9 cellular contexts compared by ENCODE assay signal in the genomic region with DNA sequence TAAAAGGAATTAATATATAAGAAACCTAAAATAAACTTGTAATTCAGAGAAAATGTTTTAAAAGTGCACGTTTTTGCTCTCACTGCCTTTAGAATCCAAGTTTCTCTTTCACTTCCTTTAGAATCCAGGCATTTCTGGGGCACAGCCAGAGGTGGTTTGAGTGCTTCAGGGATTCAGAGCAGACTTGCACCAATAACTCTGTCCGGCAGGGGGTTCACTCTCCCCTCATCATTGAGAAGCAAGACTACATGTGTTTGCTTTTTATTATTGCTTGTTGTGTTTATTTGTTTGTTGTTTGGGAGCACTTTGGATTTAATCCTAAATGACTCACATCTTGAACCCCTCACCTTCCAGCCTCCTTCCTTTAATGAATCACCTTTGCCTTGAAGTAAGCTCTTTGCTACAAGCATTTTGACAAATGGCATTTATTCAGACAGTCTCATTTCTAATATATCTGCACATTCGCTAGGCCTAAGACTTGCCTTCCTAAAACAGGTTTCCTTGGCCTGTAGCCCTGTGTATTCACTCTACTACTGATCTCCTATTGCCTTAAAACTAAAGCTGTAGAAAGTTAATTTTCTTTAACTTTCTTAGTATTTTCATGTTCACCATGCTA.
DNase-seq lines count a peak whose midpoint lies in the region; ATAC-seq and TF ChIP-seq lines count a peak whose summit lies in the region.
"Had no signal": no experiment of that assay in that cellular context is flagged by ENCODE, and none has a peak within 500 bp of the region (broad histone marks: within the 10 kb centered on the region; RNA-seq: fewer than 3 reads in every experiment).

No MANE protein-coding gene starts in this region.

- H3K36me3 ChIP-seq in H7 (replicated peaks; ENCODE audit: control insufficient read depth, insufficient read depth, low read length) (no peaks in the 10 kb centered on the region), testis (ENCODE audit: low read depth, missing control alignments) (no peaks in the 10 kb centered on the region)

- ATAC-seq in HG02840 (IDR thresholded peaks at IDR 0.05; ENCODE audit: low FRiP score, unreplicated experiment) (no peak), GM21526 (IDR thresholded peaks at IDR 0.05; ENCODE audit: low FRiP score, unreplicated experiment) (no peak)
- ATAC-seq: T-cell had no signal

- H3K9me3 ChIP-seq in testis: no peaks in the 10 kb centered on the region

- H3K27ac ChIP-seq in testis: no peak overlapping the region

- no peak for TF ChIP-seq POLR2A in testis (IDR thresholded peaks at IDR 0.05)

- peak; percentile 77 for TF ChIP-seq CTCF in astrocyte of the spinal cord (IDR thresholded peaks at IDR 0.05; ENCODE audit: low read depth, low read length)
- peak; percentile 43 to 60 (median 58) for TF ChIP-seq CTCF in testis (IDR thresholded peaks at IDR 0.05)

- H3K4me1 ChIP-seq in testis: no peaks in the 10 kb centered on the region

- no peak overlapping the region for H3K4me3 ChIP-seq in H7 (ENCODE audit: insufficient read depth, low read depth, low read length)
- no peak overlapping the region for H3K4me3 ChIP-seq in astrocyte of the spinal cord (ENCODE audit: low read depth, low read length)
- H3K4me3 ChIP-seq in testis: no peak overlapping the region

- intact Hi-C loops in testis (cut with DNase I; ENCODE audit: low total_unique reads): no loop called here

- 34 to 41% methylated on average over 3 of the region's 3 CpGs for WGBS in testis, 2 donors

- in situ Hi-C loops in astrocyte of the spinal cord (cut with HindIII; ENCODE audit: low sequenced_read_pairs): no loop called here

- DNase-seq in DMS 273 (lab: John Stamatoyannopoulos, UW; ENCODE audit: unreplicated experiment) (peak; percentile 74), H7 (peak; percentile 63), NCI-H345 (lab: John Stamatoyannopoulos, UW) (peak; percentile 61), astrocyte of the spinal cord (ENCODE audit: low read depth, low spot score) (peak; percentile 66), iPS-NIHi7 (ENCODE audit: extremely low spot score) (peak; percentile 73), testis (peak; percentile 83)

- H3K27me3 ChIP-seq in H7 (ENCODE audit: control insufficient read depth, insufficient read depth, low read length) (no peaks in the 10 kb centered on the region), testis (no peaks in the 10 kb centered on the region)
